ENCODE assay signal across 9 cellular contexts in the genomic region with DNA sequence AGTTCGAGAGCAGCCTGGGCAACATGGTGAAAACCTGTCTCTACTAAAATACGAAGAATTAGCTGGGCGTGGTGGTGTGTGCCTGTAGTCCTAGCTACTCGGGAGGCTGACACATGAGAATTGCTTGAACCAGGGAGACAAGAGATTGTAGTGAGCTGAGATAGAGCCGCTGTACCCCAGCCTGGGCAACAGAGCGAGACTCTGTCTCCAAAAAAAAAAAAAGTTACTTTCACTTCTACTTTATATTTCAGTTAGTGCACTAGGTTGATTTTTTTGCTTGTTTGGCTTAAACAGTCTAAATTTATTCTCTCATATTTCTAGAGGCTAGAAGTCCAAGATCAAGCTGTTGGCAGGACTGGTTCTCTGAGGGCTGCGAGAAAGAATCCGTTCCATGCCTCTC. TPM values are rescaled to one million over a fixed set of nuclear protein-coding genes. Genes with fewer than 3 reads are reported as not detected.
"Had no signal": no experiment of that assay in that cellular context is flagged by ENCODE, and none has a peak within 500 bp of the region (broad histone marks: within the 10 kb centered on the region; RNA-seq: fewer than 3 reads in every experiment).

No MANE protein-coding gene starts in this region.

- H3K36me3 Mint-ChIP-seq: activated naive CD8-positive, alpha-beta T cell; natural killer cell had no signal

- H3K4me3 Mint-ChIP-seq: activated naive CD8-positive, alpha-beta T cell; dendritic cell treated with granulocyte-macrophage colony-stimulating factor and Interleukin-4, amounts not matched to agents 40 ng/mL and 50 ng/mL, for 4 days; natural killer cell; type B pancreatic cell had no signal

- H3K27me3 Mint-ChIP-seq: activated naive CD8-positive, alpha-beta T cell had no signal

- H3K27ac Mint-ChIP-seq: activated naive CD8-positive, alpha-beta T cell; dendritic cell treated with granulocyte-macrophage colony-stimulating factor and Interleukin-4, amounts not matched to agents 40 ng/mL and 50 ng/mL, for 4 days; natural killer cell; type B pancreatic cell had no signal

- ATAC-seq: natural killer cell had no signal

- DNase-seq: activated CD4-positive, alpha-beta T cell treated with anti-CD3 and anti-CD28 coated beads, Interleukin-2, amount 50 U/mL, for 1 hour; activated CD4-positive, CD25-positive, alpha-beta regulatory T cell; cerebellar nuclear complex; natural killer cell; posterior cingulate gyrus had no signal

- H3K9me3 Mint-ChIP-seq: dendritic cell treated with granulocyte-macrophage colony-stimulating factor and Interleukin-4, amounts not matched to agents 40 ng/mL and 50 ng/mL, for 4 days; natural killer cell; type B pancreatic cell had no signal

RNA-seq across cellular contexts. Expression of a gene that starts 19.5 kb away (rescaled TPM):
- total RNA-seq: glomerular endothelial cell had no signal
